Comparison of ENCODE assay signal across 8 cellular contexts in the genomic region with DNA sequence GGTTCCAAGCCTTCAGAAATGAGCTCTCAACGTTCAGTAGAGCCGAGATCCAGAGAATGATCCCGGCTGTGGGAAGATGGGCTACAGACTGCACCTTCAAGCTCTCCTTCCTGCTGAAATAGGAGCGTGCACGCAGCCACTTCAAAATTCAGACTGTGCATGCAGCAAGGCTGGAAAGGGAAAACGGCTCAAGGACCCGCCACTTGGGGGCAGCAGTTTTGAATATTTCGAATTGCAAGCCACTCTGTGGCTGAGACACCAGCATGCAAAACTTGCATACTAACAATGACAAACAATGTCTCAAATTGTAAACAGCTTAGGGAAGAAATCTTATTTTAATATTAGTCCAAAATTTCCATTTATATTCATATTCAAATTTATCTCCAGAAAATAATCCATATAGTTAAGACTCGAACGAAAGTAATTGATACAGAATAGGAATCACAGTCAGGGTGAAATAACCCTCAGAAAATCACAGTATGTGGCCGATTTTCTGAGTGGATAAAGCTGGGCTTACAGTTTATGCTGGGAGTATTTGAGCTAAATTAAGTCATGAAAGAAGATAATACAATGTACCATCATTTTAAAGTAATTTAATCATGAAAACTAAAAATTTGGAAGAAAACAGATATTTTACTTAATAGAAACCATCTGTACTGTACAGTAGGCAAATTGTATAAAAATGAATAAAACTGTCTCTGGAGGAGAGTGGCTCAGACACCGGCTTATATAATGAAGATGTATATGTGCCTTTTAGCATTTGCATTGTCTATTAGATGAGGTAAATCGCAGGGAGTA.
A peak's percentile ranks its signal among the peaks of the same experiment; 100 is the strongest.
DNase-seq lines count a peak whose midpoint lies in the region; ATAC-seq, FAIRE-seq and TF ChIP-seq lines count a peak whose summit lies in the region.

No MANE protein-coding gene starts in this region.

- H3K4ac ChIP-seq in IMR-90 (ENCODE audit: low read depth, low read length), result no peak overlapping the region

- no peak overlapping the region for H3K14ac ChIP-seq in IMR-90 (replicated peaks; ENCODE audit: low read depth, low read length)

- no peak for TF ChIP-seq EP300 in GM12878 (IDR thresholded peaks at IDR 0.05; ENCODE audit: borderline replicate concordance in 1 of 2, control insufficient read depth in 1 of 2, low read depth in 2 of 2, low read length in 2 of 2)

- H3K18ac ChIP-seq in IMR-90 (ENCODE audit: low read depth, low read length), result no peak overlapping the region

- RAD21 ChIA-PET in GM12878 (lab: Charles Lee; ENCODE audit: unreplicated experiment), result no interaction called here

- ATAC-seq in IMR-90 (ENCODE audit: low read depth) (peak; percentile 85), SK-N-SH treated with all-trans-retinoic acid at 6 μM for 48 hours (peak; percentile 72; the same call in 1 of the 3 replicates), GM12878 (peak; percentile 88), GM21367 (IDR thresholded peaks at IDR 0.05; ENCODE audit: unreplicated experiment) (no peak)

- peaks cover 13% of the 10 kb centered on the region for H3K9me3 ChIP-seq in IMR-90 (ENCODE audit: control insufficient read depth, insufficient read depth, low read length)
- no peaks in the 10 kb centered on the region for H3K9me3 ChIP-seq in GM12878 (replicated peaks; ENCODE audit: control insufficient read depth, insufficient read depth, low read length)

- H3K79me2 ChIP-seq in GM12878 (ENCODE audit: control insufficient read depth, insufficient read depth, low read length), result no peaks in the 10 kb centered on the region

- H3K4me2 ChIP-seq in IMR-90 (ENCODE audit: low read depth, low read length) (no peak overlapping the region), GM12878 (ENCODE audit: control insufficient read depth, insufficient read depth) (no peak overlapping the region)

- no peak overlapping the region for H2AK9ac ChIP-seq in IMR-90 (replicated peaks; ENCODE audit: low read depth, low read length, poor library complexity)

- DNase-seq in activated gamma-delta T cell treated with Interleukin-2 at 50 U/mL for 16 hours (peak; percentile 45), activated gamma-delta T cell (lab: John Stamatoyannopoulos, UW) (no peak), IMR-90 (peak; percentile 25), GM12878 (ENCODE audit: low read depth, low spot score) (no peak), iris pigment epithelial cell (ENCODE audit: low read depth) (peak; percentile 59)
- peak; percentile 2 for DNase-seq in stimulated activated CD4-positive, alpha-beta T cell treated with anti-CD3 and anti-CD28 coated beads, Interleukin-2, amount 100 ng/mL, for 4 hours (ENCODE audit: low read depth)

- no peak overlapping the region for H2BK20ac ChIP-seq in IMR-90 (ENCODE audit: low read depth, low read length)

- H3K27ac ChIP-seq in IMR-90 (ENCODE audit: insufficient read depth, low read length), result no peak overlapping the region
- H3K27ac ChIP-seq in GM12878 (ENCODE audit: control insufficient read depth, insufficient read depth), result no peak overlapping the region

- no peak overlapping the region for H3K56ac ChIP-seq in IMR-90 (ENCODE audit: extremely low read depth, insufficient read depth, low read length)

- peak; percentile 45 for TF ChIP-seq CTCF in IMR-90 (conservative IDR thresholded peaks at IDR 0.05; ENCODE audit: low read depth, low read length)
- TF ChIP-seq CTCF in GM12878 (IDR thresholded peaks at IDR 0.05 in 2 of 3, conservative IDR thresholded peaks at IDR 0.05 in 1 of 3; ENCODE audit: control insufficient read depth in 2 of 3, extremely low read depth in 1 of 3, insufficient read depth in 1 of 3, low read depth in 3 of 3, low read length in 3 of 3), result peak; percentile 56 to 66 (median 65)

- H4K20me1 ChIP-seq in IMR-90 (ENCODE audit: insufficient read depth, low read length), result no peaks in the 10 kb centered on the region
- no peaks in the 10 kb centered on the region for H4K20me1 ChIP-seq in GM12878 (ENCODE audit: control insufficient read depth, insufficient read depth)

- H3K36me3 ChIP-seq in IMR-90 (ENCODE audit: control insufficient read depth, insufficient read depth, low read length) (no peaks in the 10 kb centered on the region), GM12878 (ENCODE audit: control insufficient read depth in 2 of 2, insufficient read depth in 2 of 2, low read length in 1 of 2) (no peaks in the 10 kb centered on the region)

- no peak overlapping the region for H2BK5ac ChIP-seq in IMR-90 (ENCODE audit: low read depth, low read length, poor library complexity, severe bottlenecking)

- H4K8ac ChIP-seq in IMR-90 (ENCODE audit: low read depth in 2 of 2, low read length in 2 of 2), result no peak overlapping the region

- H3K27me3 ChIP-seq in IMR-90 (ENCODE audit: control insufficient read depth, insufficient read depth, low read length), result no peaks in the 10 kb centered on the region
- peaks cover 0 to 2% of the 10 kb centered on the region in 2 experiments; a peak in 1 of 4 replicates for H3K27me3 ChIP-seq in GM12878 (replicated peaks in 1 of 2; ENCODE audit: control insufficient read depth in 2 of 2, insufficient read depth in 2 of 2, low read length in 1 of 2)

- peak; percentile 84 for FAIRE-seq in GM12878 (lab: Jason Lieb, UNC)

- no peak overlapping the region for H2BK120ac ChIP-seq in IMR-90 (ENCODE audit: low read depth, low read length)

- H3K4me1 ChIP-seq in IMR-90 (ENCODE audit: control insufficient read depth, insufficient read depth, low read length) (no peaks in the 10 kb centered on the region), GM12878 (ENCODE audit: control insufficient read depth, insufficient read depth, low read length) (no peaks in the 10 kb centered on the region)

- peak; percentile 34; the same call in 1 of the 2 replicates for TF ChIP-seq RAD21 in IMR-90 (IDR thresholded peaks at IDR 0.05; ENCODE audit: low read length)
- peak; percentile 52 for TF ChIP-seq RAD21 in GM12878 (IDR thresholded peaks at IDR 0.05; ENCODE audit: insufficient read depth, low read depth, low read length)

- H3K4me3 ChIP-seq in IMR-90 (ENCODE audit: insufficient read depth, low read depth, low read length), result no peak overlapping the region
- H3K4me3 ChIP-seq in GM12878, result no peak overlapping the region

- no peaks in the 10 kb centered on the region for H3K79me1 ChIP-seq in IMR-90 (ENCODE audit: low read depth in 1 of 2, low read length in 2 of 2)

- H3K23ac ChIP-seq in IMR-90 (ENCODE audit: low read depth, low read length), result no peak overlapping the region

- POLR2A ChIA-PET in IMR-90 (lab: Charles Lee; ENCODE audit: unreplicated experiment) (no interaction called here), GM12878 (lab: Charles Lee) (no interaction called here)

- H4K5ac ChIP-seq in IMR-90 (ENCODE audit: low read depth, low read length), result no peak overlapping the region

- H3K9me1 ChIP-seq in IMR-90 (ENCODE audit: insufficient read depth, low read length), result no peaks in the 10 kb centered on the region

- no peak overlapping the region for H2BK15ac ChIP-seq in IMR-90 (ENCODE audit: low read depth, low read length)

- intact Hi-C loops in IMR-90 (cut with micrococcal nuclease) (loop anchor here (1.0 to 10.0 kb wide), 3 partner anchors 271 to 1863 kb away; no protein-coding TSS in a partner anchor), GM12878 (cut with micrococcal nuclease; ENCODE audit: unreplicated experiment) (loop anchor here (5.0 to 10.0 kb wide), 2 partner anchors 268 to 591 kb away; no protein-coding TSS in a partner anchor)

- SMC1A ChIA-PET in GM12878 (lab: Charles Lee; ENCODE audit: uncharacterized antibody, unreplicated experiment), result interaction anchor here (0.6 kb wide), 1 partner anchor 9 kb away, joined by 3 read pairs; no protein-coding TSS in a partner anchor

- H4K91ac ChIP-seq in IMR-90 (ENCODE audit: insufficient read depth, low read depth, low read length), result no peak overlapping the region

- CTCF ChIA-PET in IMR-90 (lab: Yijun Ruan, JAX) (interaction anchor here (1.4 kb wide), 1 partner anchor 53 kb away, joined by 3 read pairs; no protein-coding TSS in a partner anchor), GM12878 (lab: Yijun Ruan, JAX) (interaction anchor here (1.0 to 1.1 kb wide), 2 partner anchors 16 to 231 kb away, joined by 3 to 4 read pairs; no protein-coding TSS in a partner anchor)

- BruUV-seq in IMR-90 (replicated peaks; lab: Mats Ljungman, UMichigan) (no TSS peak), GM12878 (replicated peaks; lab: Mats Ljungman, UMichigan) (no TSS peak)

- in situ Hi-C loops in IMR-90 (cut with MboI; ENCODE audit: low sequenced_read_pairs), result no loop called here
- in situ Hi-C loops in GM12878 (cut with MboI), result no loop called here

- no peak overlapping the region for H2AFZ ChIP-seq in IMR-90 (replicated peaks; ENCODE audit: low read length, poor library complexity)
- no peak overlapping the region for H2AFZ ChIP-seq in GM12878 (ENCODE audit: control insufficient read depth, low read depth, low read length)

- 6% methylated on average over 3 of the region's 13 CpGs; no CpG with 5 or more reads in 1 of the 2 experiments for WGBS in IMR-90 (ENCODE audit: extremely low coverage in 2 of 2, insufficient read length in 1 of 2), 2 experiments
- WGBS in GM12878 (ENCODE audit: insufficient coverage, insufficient replicate concordance, low lambda C conversion rate, missing lambda C conversion rate), result 17% methylated on average over 13 of the region's 13 CpGs

- dilution Hi-C loops in IMR-90 (cut with HindIII; ENCODE audit: low sequenced_read_pairs, unreplicated experiment), result no loop called here

- TF ChIP-seq POLR2A in IMR-90 (IDR thresholded peaks at IDR 0.05; ENCODE audit: low read depth, low read length), result no peak
- TF ChIP-seq POLR2A in GM12878 (IDR thresholded peaks at IDR 0.05; ENCODE audit: low read depth, low read length), result no peak

- H3K9ac ChIP-seq in IMR-90 (ENCODE audit: low read depth, low read length), result no peak overlapping the region
- no peak overlapping the region for H3K9ac ChIP-seq in GM12878 (ENCODE audit: control insufficient read depth, insufficient read depth, low read length)

- H2AK5ac ChIP-seq in IMR-90 (ENCODE audit: low read depth, low read length), result no peak overlapping the region

TF ChIP-seq in IMR-90, 13 proteins besides CTCF, POLR2A, EP300 and RAD21:
- TF ChIP-seq NFE2L2 (IDR thresholded peaks at IDR 0.05; ENCODE audit: low read depth, low read length) (no peak), FOS (IDR thresholded peaks at IDR 0.05; ENCODE audit: low read depth, low read length) (no peak), SMC3 (IDR thresholded peaks at IDR 0.05; ENCODE audit: low read depth, low read length) (peak; percentile 44)

TF ChIP-seq in SK-N-SH treated with all-trans-retinoic acid at 6 μM for 48 hours, 23 proteins besides CTCF, POLR2A, EP300 and RAD21 (continues in another document):
- no peak for TF ChIP-seq ZNF8 (CRISPR knock-in tag; IDR thresholded peaks at IDR 0.05)
- TF ChIP-seq ZNF565 (CRISPR knock-in tag; conservative IDR thresholded peaks at IDR 0.05; ENCODE audit: low read depth), result no peak
- TF ChIP-seq ZNF70 (CRISPR knock-in tag; IDR thresholded peaks at IDR 0.05), result peak; percentile 76; the same call in 1 of the 2 replicates
- TF ChIP-seq TCF4 (CRISPR knock-in tag; IDR thresholded peaks at IDR 0.05; ENCODE audit: borderline replicate concordance), result peak; percentile 85

TF ChIP-seq in GM12878, 131 proteins besides CTCF, POLR2A, EP300 and RAD21:
- TF ChIP-seq SMC3 (IDR thresholded peaks at IDR 0.05; ENCODE audit: borderline replicate concordance, low read length) (peak; percentile 43; the same call in 1 of the 2 replicates), ETV6 (conservative IDR thresholded peaks at IDR 0.05 in 1 of 2, IDR thresholded peaks at IDR 0.05 in 1 of 2; ENCODE audit: borderline replicate concordance in 1 of 2, low read depth in 1 of 2) (no peak), POLR2AphosphoS2 (IDR thresholded peaks at IDR 0.05; ENCODE audit: low read depth, low read length) (no peak)

Comparison
In these comparisons a context has a peak if more than half of its experiments do, and no peak if none do; other contexts are left out.
1. DNase-seq: peak in activated gamma-delta T cell treated with Interleukin-2 at 50 U/mL for 16 hours (single experiment), IMR-90 (single experiment), iris pigment epithelial cell (single experiment) and stimulated activated CD4-positive, alpha-beta T cell treated with anti-CD3 and anti-CD28 coated beads, Interleukin-2, amount 100 ng/mL, for 4 hours (single experiment); none in activated gamma-delta T cell (single experiment) and GM12878 (single experiment).